In genomic region chr13:114161028-114161556, GRCh38 we compare ENCODE assay signal across 22 cellular contexts. TPM values are rescaled to one million over a fixed set of nuclear protein-coding genes. Genes with fewer than 3 reads are reported as not detected.
DNase-seq lines count a peak whose midpoint lies in the region; ATAC-seq and TF ChIP-seq lines count a peak whose summit lies in the region.
"Had no signal": no experiment of that assay in that cellular context is flagged by ENCODE, and none has a peak within 500 bp of the region (broad histone marks: within the 10 kb centered on the region; RNA-seq: fewer than 3 reads in every experiment).

No MANE protein-coding gene starts in this region.

- H3K27ac ChIP-seq in OCI-LY7 (ENCODE audit: low read depth, low read length, poor library complexity, severe bottlenecking): no peak overlapping the region

- peak overlapping the region; percentile 80 for H3K4me3 Mint-ChIP-seq in activated naive CD4-positive, alpha-beta T cell treated with anti-CD3 and anti-CD28 coated beads, Interleukin-2, amount 50 U/mL, for 24 hours
- H3K4me3 Mint-ChIP-seq in stimulated activated memory B cell treated with anti-CD40 and anti-IgM and Interleukin-4, amounts not matched to agents 10 μg/mL and 1 μg/mL and 100 μg/mL, for 72 hours: no peak overlapping the region
- no peak overlapping the region for H3K4me3 Mint-ChIP-seq in mesothelial cell of epicardium
- H3K4me3 Mint-ChIP-seq: neural crest cell, WTC11 had no signal

- H3K36me3 ChIP-seq in Loucy (ENCODE audit: insufficient read depth, low read length) (no peaks in the 10 kb centered on the region), OCI-LY7 (ENCODE audit: insufficient read depth, low read length) (no peaks in the 10 kb centered on the region)
- H3K36me3 ChIP-seq: heart right ventricle, vagina had no signal

- no TSS peak for BruUV-seq in OCI-LY7 (replicated peaks; lab: Mats Ljungman, UMichigan)

- peaks cover 5% of the 10 kb centered on the region; the same call in 1 of the 2 replicates for H3F3A ChIP-seq in Loucy (ENCODE audit: low read depth)

- no peak for DNase-seq in activated naive CD4-positive, alpha-beta T cell (lab: John Stamatoyannopoulos, UW)
- DNase-seq in glomerular endothelial cell (ENCODE audit: extremely low read depth, low read depth, low spot score): peak; percentile 41
- DNase-seq in mesothelial cell of epicardium (ENCODE audit: low spot score in 2 of 2, unreplicated experiment in 2 of 2): no peak
- no peak for DNase-seq in ureter (ENCODE audit: low spot score)
- DNase-seq in OCI-LY7 (ENCODE audit: low spot score): no peak
- DNase-seq: effector CD4-positive, alpha-beta T cell; heart right ventricle; mammary epithelial cell; MM.1S; NCI-H187; NCI-H446 treated with DMSO at 0.1 percent for 48 hours; T-helper 1 cell had no signal

- H2AFZ ChIP-seq in Loucy (ENCODE audit: low read length) (no peak overlapping the region), OCI-LY7 (ENCODE audit: low read length) (no peak overlapping the region)

- H3K36me3 Mint-ChIP-seq in activated naive CD4-positive, alpha-beta T cell treated with anti-CD3 and anti-CD28 coated beads, Interleukin-2, amount 50 U/mL, for 24 hours: no peaks in the 10 kb centered on the region
- no peaks in the 10 kb centered on the region for H3K36me3 Mint-ChIP-seq in stimulated activated memory B cell treated with anti-CD40 and anti-IgM and Interleukin-4, amounts not matched to agents 10 μg/mL and 1 μg/mL and 100 μg/mL, for 72 hours
- no peaks in the 10 kb centered on the region for H3K36me3 Mint-ChIP-seq in mesothelial cell of epicardium
- H3K36me3 Mint-ChIP-seq: WTC11 had no signal

- H3K4me2 ChIP-seq in Loucy (ENCODE audit: low read depth, low read length, poor library complexity, severe bottlenecking) (no peak overlapping the region), OCI-LY7 (ENCODE audit: low read length) (no peak overlapping the region)

- H3K4me3 ChIP-seq in Loucy (ENCODE audit: low read length, poor library complexity, severe bottlenecking) (no peak overlapping the region), OCI-LY7 (ENCODE audit: low read depth, low read length, poor library complexity, severe bottlenecking) (no peak overlapping the region)

- no peaks in the 10 kb centered on the region for H3K27me3 Mint-ChIP-seq in activated naive CD4-positive, alpha-beta T cell treated with anti-CD3 and anti-CD28 coated beads, Interleukin-2, amount 50 U/mL, for 24 hours
- H3K27me3 Mint-ChIP-seq in stimulated activated memory B cell treated with anti-CD40 and anti-IgM and Interleukin-4, amounts not matched to agents 10 μg/mL and 1 μg/mL and 100 μg/mL, for 72 hours: peaks cover 37% of the 10 kb centered on the region
- peaks cover 53% of the 10 kb centered on the region for H3K27me3 Mint-ChIP-seq in mesothelial cell of epicardium (ENCODE audit: low read depth)

- CTCF ChIA-PET in OCI-LY7 (lab: Charles Lee; ENCODE audit: unreplicated experiment): no interaction called here

- H3K9me3 ChIP-seq in Loucy (ENCODE audit: insufficient read depth, low read depth, low read length) (no peaks in the 10 kb centered on the region), OCI-LY7 (ENCODE audit: low read length) (no peaks in the 10 kb centered on the region)
- H3K9me3 ChIP-seq: heart right ventricle, vagina had no signal

- POLR2A ChIA-PET in OCI-LY7 (lab: Charles Lee): interaction anchor here (1.0 kb wide), 1 partner anchor 104 kb away, joined by 3 read pairs; no protein-coding TSS in a partner anchor

- H3K9ac ChIP-seq in Loucy (ENCODE audit: low read depth, low read length, poor library complexity, severe bottlenecking): peak overlapping the region; percentile 6

- no peaks in the 10 kb centered on the region for H3K9me3 Mint-ChIP-seq in activated naive CD4-positive, alpha-beta T cell treated with anti-CD3 and anti-CD28 coated beads, Interleukin-2, amount 50 U/mL, for 24 hours
- no peaks in the 10 kb centered on the region for H3K9me3 Mint-ChIP-seq in stimulated activated memory B cell treated with anti-CD40 and anti-IgM and Interleukin-4, amounts not matched to agents 10 μg/mL and 1 μg/mL and 100 μg/mL, for 72 hours
- no peaks in the 10 kb centered on the region for H3K9me3 Mint-ChIP-seq in mesothelial cell of epicardium
- H3K9me3 Mint-ChIP-seq: neural crest cell, WTC11 had no signal

- TF ChIP-seq CTCF in Loucy (conservative IDR thresholded peaks at IDR 0.05; ENCODE audit: low read length) (no peak), mesothelial cell of epicardium (IDR thresholded peaks at IDR 0.05; ENCODE audit: unreplicated experiment) (no peak), OCI-LY7 (conservative IDR thresholded peaks at IDR 0.05; ENCODE audit: low read length) (no peak)

- H3K9me2 ChIP-seq in Loucy (replicated peaks; ENCODE audit: low read depth, low read length): no peaks in the 10 kb centered on the region
- H3K9me2 ChIP-seq in OCI-LY7 (ENCODE audit: insufficient read depth, low read length): no peaks in the 10 kb centered on the region

- intact Hi-C loops in OCI-LY7 (cut with micrococcal nuclease; ENCODE audit: unreplicated experiment): no loop called here

- ATAC-seq in stimulated activated memory B cell treated with anti-CD40 and anti-IgM and Interleukin-4, amounts not matched to agents 10 μg/mL and 1 μg/mL and 100 μg/mL, for 72 hours: no peak
- ATAC-seq: WTC11 had no signal

- H3K4me1 ChIP-seq in Loucy (ENCODE audit: insufficient read depth, low read length, poor library complexity, severe bottlenecking) (peaks cover 56% of the 10 kb centered on the region), OCI-LY7 (ENCODE audit: insufficient read depth, low read length, poor library complexity, severe bottlenecking) (no peaks in the 10 kb centered on the region)

- no peaks in the 10 kb centered on the region for H3K27me3 ChIP-seq in Loucy (ENCODE audit: insufficient read depth, low read length, poor library complexity, severe bottlenecking)
- H3K27me3 ChIP-seq: vagina had no signal

- no peaks in the 10 kb centered on the region for H3K79me2 ChIP-seq in Loucy (ENCODE audit: insufficient read depth, low read length)
- H3K79me2 ChIP-seq in OCI-LY7 (ENCODE audit: insufficient read depth, low read depth, low read length): no peaks in the 10 kb centered on the region

- peaks cover 90% of the 10 kb centered on the region for H3K4me1 Mint-ChIP-seq in activated naive CD4-positive, alpha-beta T cell treated with anti-CD3 and anti-CD28 coated beads, Interleukin-2, amount 50 U/mL, for 24 hours
- H3K4me1 Mint-ChIP-seq in stimulated activated memory B cell treated with anti-CD40 and anti-IgM and Interleukin-4, amounts not matched to agents 10 μg/mL and 1 μg/mL and 100 μg/mL, for 72 hours: peaks cover 51% of the 10 kb centered on the region
- peaks cover 7% of the 10 kb centered on the region for H3K4me1 Mint-ChIP-seq in mesothelial cell of epicardium

- no peaks in the 10 kb centered on the region for H4K20me1 ChIP-seq in Loucy (ENCODE audit: insufficient read depth, low read length, poor library complexity, severe bottlenecking)
- H4K20me1 ChIP-seq in OCI-LY7 (ENCODE audit: insufficient read depth, low read length): no peaks in the 10 kb centered on the region

- H3K27ac Mint-ChIP-seq in activated naive CD4-positive, alpha-beta T cell treated with anti-CD3 and anti-CD28 coated beads, Interleukin-2, amount 50 U/mL, for 24 hours: peak overlapping the region; percentile 88
- peak overlapping the region; percentile 80 for H3K27ac Mint-ChIP-seq in stimulated activated memory B cell treated with anti-CD40 and anti-IgM and Interleukin-4, amounts not matched to agents 10 μg/mL and 1 μg/mL and 100 μg/mL, for 72 hours
- H3K27ac Mint-ChIP-seq in mesothelial cell of epicardium: no peak overlapping the region
- H3K27ac Mint-ChIP-seq: WTC11 had no signal

RNA-seq across cellular contexts. Expression of gene CFAP97D2, which starts 18.0 kb away (rescaled TPM):
- not detected in 2 replicates for total RNA-seq in glomerular endothelial cell
- total RNA-seq in mesothelial cell of epicardium: not detected in 3 replicates
- total RNA-seq in ureter: not detected
- not detected in 2 replicates for total RNA-seq in OCI-LY7 (2014; rRNA removed; shearing (Covaris generic))
- not detected in 2 replicates for total RNA-seq in OCI-LY7 (2022)
- total RNA-seq: bronchial epithelial cell, heart right ventricle, HepG2, mammary epithelial cell, neural crest cell, renal cortical epithelial cell, Right ventricle myocardium superior, vagina, WTC11 had no signal

RNA-seq across cellular contexts. Expression of gene RASA3, which starts 28.7 kb away (rescaled TPM):
- total RNA-seq in glomerular endothelial cell (53.5 and 73.2 TPM in 2 replicates), mesothelial cell of epicardium (13.5 to 14.6 TPM (median 13.7 TPM) in 3 replicates), ureter (22.4 TPM), OCI-LY7 (2022) (15.0 and 17.9 TPM in 2 replicates)
- total RNA-seq in OCI-LY7 (2014; rRNA removed; shearing (Covaris generic)): 3.6 and 4.4 TPM in 2 replicates
- total RNA-seq: HepG2 had no signal
